ENCODE assay signal across 1 cellular context in the genomic region with DNA sequence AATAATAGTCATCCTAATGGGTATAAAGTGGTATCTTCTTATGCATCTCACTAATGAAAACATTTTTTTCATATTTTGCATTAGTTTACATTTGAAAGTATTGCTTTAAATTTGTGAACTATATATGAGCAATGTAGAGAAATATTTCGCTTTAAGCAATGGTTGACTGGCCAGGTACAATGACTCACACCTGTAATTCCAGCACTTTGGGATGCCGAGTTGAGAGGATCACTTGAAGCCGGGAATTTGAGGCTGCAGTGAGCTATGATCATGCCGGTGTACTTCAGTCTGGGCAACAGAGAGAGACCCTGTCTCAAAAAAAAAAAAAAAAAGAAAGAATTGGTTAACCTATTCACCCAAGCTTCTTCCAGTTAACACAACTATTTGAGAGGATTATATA.
TF ChIP-seq lines count a peak whose summit lies in the region.

No MANE protein-coding gene starts in this region.

TF ChIP-seq in SK-N-SH treated with all-trans-retinoic acid at 6 μM for 48 hours, 23 proteins besides CTCF, POLR2A, EP300 and RAD21 (continued from another document):
- TF ChIP-seq TSHZ2 (CRISPR knock-in tag; IDR thresholded peaks at IDR 0.05): no peak
- TF ChIP-seq, protein P1, sequence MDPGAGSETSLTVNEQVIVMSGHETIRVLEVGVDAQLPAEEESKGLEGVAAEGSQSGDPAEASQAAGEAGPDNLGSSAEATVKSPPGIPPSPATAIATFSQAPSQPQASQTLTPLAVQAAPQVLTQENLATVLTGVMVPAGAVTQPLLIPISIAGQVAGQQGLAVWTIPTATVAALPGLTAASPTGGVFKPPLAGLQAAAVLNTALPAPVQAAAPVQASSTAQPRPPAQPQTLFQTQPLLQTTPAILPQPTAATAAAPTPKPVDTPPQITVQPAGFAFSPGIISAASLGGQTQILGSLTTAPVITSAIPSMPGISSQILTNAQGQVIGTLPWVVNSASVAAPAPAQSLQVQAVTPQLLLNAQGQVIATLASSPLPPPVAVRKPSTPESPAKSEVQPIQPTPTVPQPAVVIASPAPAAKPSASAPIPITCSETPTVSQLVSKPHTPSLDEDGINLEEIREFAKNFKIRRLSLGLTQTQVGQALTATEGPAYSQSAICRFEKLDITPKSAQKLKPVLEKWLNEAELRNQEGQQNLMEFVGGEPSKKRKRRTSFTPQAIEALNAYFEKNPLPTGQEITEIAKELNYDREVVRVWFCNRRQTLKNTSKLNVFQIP (CRISPR knock-in tag; IDR thresholded peaks at IDR 0.05; ENCODE audit: borderline replicate concordance, low read depth): no peak
